ENCODE assay signal across 8 cellular contexts in the genomic region with DNA sequence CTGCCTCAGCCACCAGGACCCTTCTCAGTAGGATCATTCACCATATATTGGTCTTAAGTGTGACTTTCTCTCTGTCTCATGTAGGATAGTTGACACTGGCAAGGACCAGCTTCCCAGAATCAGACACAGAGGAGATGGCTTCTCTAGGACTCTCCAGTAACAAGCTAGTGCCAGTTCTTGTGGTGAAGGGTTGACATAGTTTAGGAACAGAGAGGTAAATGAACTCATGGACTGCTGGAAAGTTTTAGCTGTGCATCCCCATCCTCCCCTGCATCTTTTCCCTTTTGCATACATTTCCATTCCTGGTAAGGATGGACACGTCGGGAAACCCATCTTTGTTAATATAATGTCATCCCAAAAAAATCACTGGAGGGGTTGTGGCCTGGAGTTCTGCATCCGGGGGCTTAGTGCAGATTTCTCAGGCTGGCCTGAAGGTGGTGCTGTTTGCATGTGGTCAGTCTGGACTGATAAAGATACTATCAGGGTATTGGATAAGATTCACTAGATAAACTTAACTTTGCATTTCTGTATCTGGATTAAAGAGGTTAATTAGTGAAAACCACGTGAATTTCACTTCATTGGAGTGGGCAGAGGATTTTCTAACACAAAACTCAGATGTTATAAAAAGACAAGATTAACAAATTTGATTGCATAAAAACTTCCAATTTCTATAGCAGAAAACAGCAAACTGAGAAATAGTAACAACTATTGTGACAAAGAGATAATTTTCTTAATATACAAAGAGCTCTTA.
A peak's percentile ranks its signal among the peaks of the same experiment; 100 is the strongest.
DNase-seq lines count a peak whose midpoint lies in the region; ATAC-seq, FAIRE-seq and TF ChIP-seq lines count a peak whose summit lies in the region.

No MANE protein-coding gene starts in this region.

- no peak overlapping the region for H2AFZ ChIP-seq in GM12878 (ENCODE audit: control insufficient read depth, low read depth, low read length)

- TF ChIP-seq EP300 in GM12878 (IDR thresholded peaks at IDR 0.05; ENCODE audit: borderline replicate concordance in 1 of 2, control insufficient read depth in 1 of 2, low read depth in 2 of 2, low read length in 2 of 2), result no peak

- H3K27ac Mint-ChIP-seq in Calu3 (ENCODE audit: unreplicated experiment), result no peak overlapping the region
- H3K27ac Mint-ChIP-seq in immature natural killer cell, result no peak overlapping the region

- peak; percentile 77 for DNase-seq in Calu3
- DNase-seq in HL-60 (ENCODE audit: low read depth in 1 of 2, low spot score in 1 of 2), result peak in 1 of 2 experiments; percentile 49
- peak; percentile 47 for DNase-seq in SW480 (ENCODE audit: low spot score)
- DNase-seq in GM12878 (ENCODE audit: low read depth, low spot score), result no peak
- DNase-seq in immature natural killer cell, result peak; percentile 51 to 53 (median 51)
- peak in 3 of 4 experiments; percentile 22 to 32 (median 27) for DNase-seq in stimulated activated CD4-positive, alpha-beta T cell treated with anti-CD3 and anti-CD28 coated beads, Interleukin-1b, Interleukin-23, amount 100 ng/mL, for 24 hours (ENCODE audit: low read depth in 4 of 4, low spot score in 1 of 4)

- TF ChIP-seq RAD21 in GM12878 (IDR thresholded peaks at IDR 0.05; ENCODE audit: insufficient read depth, low read depth, low read length), result peak; percentile 86

- H3K4me3 Mint-ChIP-seq in Calu3 (ENCODE audit: low read depth, unreplicated experiment) (no peak overlapping the region), immature natural killer cell (no peak overlapping the region)

- no peaks in the 10 kb centered on the region; the same call in 2 of the 3 replicates for H3K9me3 ChIP-seq in GM12878 (replicated peaks; ENCODE audit: control insufficient read depth, insufficient read depth, low read length)

- H3K9me3 Mint-ChIP-seq in Calu3 (ENCODE audit: low read depth, unreplicated experiment) (peaks cover 8% of the 10 kb centered on the region), immature natural killer cell (peaks cover 0 to 2% (median 0%) of the 10 kb centered on the region in 6 donors)

- no peaks in the 10 kb centered on the region for H3K79me2 ChIP-seq in GM12878 (ENCODE audit: control insufficient read depth, insufficient read depth, low read length)

- H3K4me1 Mint-ChIP-seq in Calu3 (ENCODE audit: low read depth, unreplicated experiment), result peaks cover 12% of the 10 kb centered on the region
- no peaks in the 10 kb centered on the region for H3K4me1 Mint-ChIP-seq in immature natural killer cell

- TF ChIP-seq POLR2A in GM12878 (IDR thresholded peaks at IDR 0.05; ENCODE audit: low read depth, low read length), result no peak

- no peaks in the 10 kb centered on the region for H4K20me1 ChIP-seq in GM12878 (ENCODE audit: control insufficient read depth, insufficient read depth)

- CTCF ChIA-PET in Calu3 (lab: Charles Lee) (interaction anchor here (0.7 to 3.2 kb wide), 2 partner anchors 142 to 724 kb away, joined by 4 to 30 read pairs; no protein-coding TSS in a partner anchor), GM12878 (lab: Yijun Ruan, JAX) (interaction anchor here (0.6 to 6.1 kb wide), 40 partner anchors 9 to 441 kb away, joined by 3 to 327 read pairs (median 5); a partner anchor contains a TSS)

- no peak overlapping the region for H3K9ac ChIP-seq in GM12878 (ENCODE audit: control insufficient read depth, insufficient read depth, low read length)

- in situ Hi-C loops in GM12878 (cut with MboI), result loop anchor here (5.0 kb wide), 2 partner anchors 141 to 231 kb away; no protein-coding TSS in a partner anchor

- no peaks in the 10 kb centered on the region for H3K36me3 ChIP-seq in GM12878 (ENCODE audit: control insufficient read depth in 2 of 2, insufficient read depth in 2 of 2, low read length in 1 of 2)

- BruUV-seq in Calu3 (replicated peaks; lab: Mats Ljungman, UMichigan), result no TSS peak
- BruUV-seq in GM12878 (replicated peaks; lab: Mats Ljungman, UMichigan), result no TSS peak

- H3K4me1 ChIP-seq in GM12878 (ENCODE audit: control insufficient read depth, insufficient read depth, low read length), result peaks cover 6% of the 10 kb centered on the region; the same call in 1 of the 2 replicates

- 0% methylated on average over 4 of the region's 4 CpGs for WGBS in GM12878 (ENCODE audit: insufficient coverage, insufficient replicate concordance, low lambda C conversion rate, missing lambda C conversion rate)

- H3K4me2 ChIP-seq in GM12878 (ENCODE audit: control insufficient read depth, insufficient read depth), result no peak overlapping the region

- ATAC-seq in GM12878 (peak; percentile 96), GM21367 (IDR thresholded peaks at IDR 0.05; ENCODE audit: unreplicated experiment) (no peak), HG02588 (IDR thresholded peaks at IDR 0.05; ENCODE audit: unreplicated experiment) (no peak)

- intact Hi-C loops in Calu3 (cut with micrococcal nuclease; ENCODE audit: unreplicated experiment), result loop anchor here (1.0 to 5.0 kb wide), 3 partner anchors 42 to 276 kb away; no protein-coding TSS in a partner anchor
- intact Hi-C loops in GM12878 (cut with micrococcal nuclease; ENCODE audit: unreplicated experiment), result loop anchor here (1.0 to 5.0 kb wide), 3 partner anchors 36 to 142 kb away; no protein-coding TSS in a partner anchor

- H3K4me3 ChIP-seq in HL-60 (replicated peaks; ENCODE audit: insufficient read depth, low read length) (no peak overlapping the region), GM12878 (no peak overlapping the region)

- peaks cover 22% of the 10 kb centered on the region for H3K27me3 Mint-ChIP-seq in Calu3 (ENCODE audit: unreplicated experiment)
- H3K27me3 Mint-ChIP-seq in immature natural killer cell (ENCODE audit: low read depth in 3 of 3), result peaks cover 3 to 7% (median 3%) of the 10 kb centered on the region in 3 donors

- POLR2A ChIA-PET in GM12878 (lab: Charles Lee), result no interaction called here

- RAD21 ChIA-PET in GM12878 (lab: Charles Lee; ENCODE audit: unreplicated experiment), result interaction anchor here (0.9 to 5.9 kb wide), 10 partner anchors 37 to 259 kb away, joined by 3 to 157 read pairs (median 4); a partner anchor contains a TSS

- no peak overlapping the region for H3K27ac ChIP-seq in HL-60 (replicated peaks)
- no peak overlapping the region for H3K27ac ChIP-seq in GM12878 (ENCODE audit: control insufficient read depth, insufficient read depth)

- FAIRE-seq in GM12878 (lab: Jason Lieb, UNC), result peak; percentile 88

- H3K36me3 Mint-ChIP-seq in Calu3 (ENCODE audit: insufficient read depth, unreplicated experiment), result no peaks in the 10 kb centered on the region
- peaks cover 0 to 5% (median 0%) of the 10 kb centered on the region in 3 donors for H3K36me3 Mint-ChIP-seq in immature natural killer cell

- no peaks in the 10 kb centered on the region for H3K27me3 ChIP-seq in HL-60 (ENCODE audit: insufficient read depth, poor library complexity, severe bottlenecking)
- no peaks in the 10 kb centered on the region for H3K27me3 ChIP-seq in GM12878 (replicated peaks in 1 of 2; ENCODE audit: control insufficient read depth in 2 of 2, insufficient read depth in 2 of 2, low read length in 1 of 2)

- SMC1A ChIA-PET in GM12878 (lab: Charles Lee; ENCODE audit: uncharacterized antibody, unreplicated experiment), result interaction anchor here (0.8 to 5.7 kb wide), 16 partner anchors 53 to 229 kb away, joined by 3 to 184 read pairs (median 6); a partner anchor contains a TSS

- TF ChIP-seq CTCF in Calu3 (IDR thresholded peaks at IDR 0.05; ENCODE audit: unreplicated experiment), result peak; percentile 80
- TF ChIP-seq CTCF in HL-60 (IDR thresholded peaks at IDR 0.05; ENCODE audit: insufficient read depth, low read length), result peak; percentile 79
- TF ChIP-seq CTCF in GM12878 (IDR thresholded peaks at IDR 0.05 in 2 of 3, conservative IDR thresholded peaks at IDR 0.05 in 1 of 3; ENCODE audit: control insufficient read depth in 2 of 3, extremely low read depth in 1 of 3, insufficient read depth in 1 of 3, low read depth in 3 of 3, low read length in 3 of 3), result peak; percentile 83 to 85 (median 84)

TF ChIP-seq in GM12878, 131 proteins besides CTCF, POLR2A, EP300 and RAD21:
- no peak for TF ChIP-seq RAD51 (IDR thresholded peaks at IDR 0.05)
- 0 out of 2 replicates have a peak, but pooled peaks have one; percentile 14 for TF ChIP-seq IKZF1 (conservative IDR thresholded peaks at IDR 0.05)
- TF ChIP-seq, protein P1, sequence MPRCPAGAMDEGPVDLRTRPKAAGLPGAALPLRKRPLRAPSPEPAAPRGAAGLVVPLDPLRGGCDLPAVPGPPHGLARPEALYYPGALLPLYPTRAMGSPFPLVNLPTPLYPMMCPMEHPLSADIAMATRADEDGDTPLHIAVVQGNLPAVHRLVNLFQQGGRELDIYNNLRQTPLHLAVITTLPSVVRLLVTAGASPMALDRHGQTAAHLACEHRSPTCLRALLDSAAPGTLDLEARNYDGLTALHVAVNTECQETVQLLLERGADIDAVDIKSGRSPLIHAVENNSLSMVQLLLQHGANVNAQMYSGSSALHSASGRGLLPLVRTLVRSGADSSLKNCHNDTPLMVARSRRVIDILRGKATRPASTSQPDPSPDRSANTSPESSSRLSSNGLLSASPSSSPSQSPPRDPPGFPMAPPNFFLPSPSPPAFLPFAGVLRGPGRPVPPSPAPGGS (IDR thresholded peaks at IDR 0.05; ENCODE audit: borderline replicate concordance, insufficient read depth, low read depth, low read length, poor library complexity, severe bottlenecking), result no peak
- TF ChIP-seq SMC3 (IDR thresholded peaks at IDR 0.05; ENCODE audit: borderline replicate concordance, low read length), result peak; percentile 73; the same call in 1 of the 2 replicates
- TF ChIP-seq RUNX3 (IDR thresholded peaks at IDR 0.05; ENCODE audit: low read length), result peak; percentile 55
- TF ChIP-seq SMARCA5 (IDR thresholded peaks at IDR 0.05), result 0 out of 2 replicates have a peak, but pooled peaks have one; percentile 11
TF ChIP-seq in GM12878: peak in this region for 4.
